Comparison of ENCODE assay signal across 31 cellular contexts in the genomic region with DNA sequence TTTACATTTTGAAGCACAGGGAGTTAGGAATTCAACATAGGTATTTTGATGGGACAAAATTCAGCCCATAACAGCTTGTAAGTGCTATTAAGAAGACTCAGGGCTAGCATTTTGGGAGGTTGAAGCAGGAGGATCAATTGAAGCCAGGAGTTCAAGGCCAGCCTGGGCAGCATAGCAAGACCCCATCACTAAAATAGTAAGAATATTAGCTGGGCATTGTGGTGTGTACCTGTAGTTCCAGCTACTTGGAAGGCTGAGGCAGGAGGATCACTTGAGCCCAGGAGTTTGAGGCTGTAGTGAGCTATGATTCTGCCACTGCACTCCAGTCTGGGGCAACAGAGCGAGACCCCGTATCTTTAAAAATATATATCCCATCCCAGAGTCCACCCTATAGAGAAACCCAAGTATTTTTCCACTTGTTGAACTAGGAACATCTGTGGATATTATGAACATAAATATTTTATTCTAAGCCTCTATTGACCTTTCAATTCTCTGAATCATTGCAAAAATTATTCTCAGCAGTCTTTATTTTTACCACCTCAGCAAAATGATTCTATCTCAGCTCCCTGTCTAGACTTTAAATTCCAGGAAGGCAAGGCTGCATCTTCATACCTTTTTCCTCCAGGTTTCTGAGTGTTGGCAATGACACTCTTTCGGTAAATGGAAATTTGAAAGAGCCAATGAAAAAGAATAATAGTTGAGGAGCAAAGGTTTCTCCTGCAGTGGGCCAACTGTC.
"Had no signal": no experiment of that assay in that cellular context is flagged by ENCODE, and none has a peak within 500 bp of the region (broad histone marks: within the 10 kb centered on the region; RNA-seq: fewer than 3 reads in every experiment).

No MANE protein-coding gene starts in this region.

- H3K27ac Mint-ChIP-seq: activated CD8-positive, alpha-beta T cell treated with anti-CD3 and anti-CD28 coated beads for 36 hours; activated naive CD4-positive, alpha-beta T cell treated with anti-CD3 and anti-CD28 coated beads, Interleukin-2, amount 50 U/mL, for 24 hours; activated naive CD8-positive, alpha-beta T cell treated with anti-CD3 and anti-CD28 coated beads, Interleukin-2, amount 50 U/mL, for 24 hours; activated T-helper 2 cell treated with anti-CD3 and anti-CD28 coated beads, Interferon-gamma antibody, Interleukin-2, Interleukin-4, amounts not matched to agents 10 μg/mL and 5 μg/mL and 100 μg/mL, durations not matched to agents 14 hours and 24 hours and 36 hours; dendritic cell treated with granulocyte-macrophage colony-stimulating factor and Interleukin-4, amounts not matched to agents 40 ng/mL and 50 ng/mL, for 4 days; natural killer cell treated with Interleukin-12 subunit alpha and Interleukin-12 subunit beta and Interleukin-15 and Interleukin-18, amount 100 ng/mL, for 72 hours; progenitor cell of endocrine pancreas; stimulated activated effector memory CD8-positive, alpha-beta T cell treated with anti-CD3 and anti-CD28 coated beads, Interleukin-12 subunit alpha, Interleukin-12 subunit beta, amount 100 ng/mL, for 72 hours; stimulated activated naive CD8-positive, alpha-beta T cell treated with anti-CD3 and anti-CD28 coated beads, Interleukin-15, Interleukin-2, amounts not matched to agents 100 ng/mL and 50 ng/mL, for 24 hours; T-helper 17 cell; type B pancreatic cell had no signal

- H3K4me1 Mint-ChIP-seq: activated naive CD4-positive, alpha-beta T cell treated with anti-CD3 and anti-CD28 coated beads, Interleukin-2, amount 50 U/mL, for 24 hours; activated naive CD8-positive, alpha-beta T cell treated with anti-CD3 and anti-CD28 coated beads, Interleukin-2, amount 50 U/mL, for 24 hours; stimulated activated effector memory CD8-positive, alpha-beta T cell treated with anti-CD3 and anti-CD28 coated beads, Interleukin-12 subunit alpha, Interleukin-12 subunit beta, amount 100 ng/mL, for 72 hours; T-helper 17 cell had no signal

- H3K36me3 Mint-ChIP-seq: activated naive CD4-positive, alpha-beta T cell treated with anti-CD3 and anti-CD28 coated beads, Interleukin-2, amount 50 U/mL, for 24 hours; natural killer cell treated with Interleukin-12 subunit alpha and Interleukin-12 subunit beta and Interleukin-15 and Interleukin-18, amount 100 ng/mL, for 72 hours; stimulated activated effector memory CD8-positive, alpha-beta T cell treated with anti-CD3 and anti-CD28 coated beads, Interleukin-12 subunit alpha, Interleukin-12 subunit beta, amount 100 ng/mL, for 72 hours had no signal

- H3K27me3 ChIP-seq: heart left ventricle, left lung, ovary, uterus had no signal

- H3K4me3 ChIP-seq: heart left ventricle, left lung, lower lobe of right lung, mucosa of descending colon, ovary, skin epidermis, thoracic aorta, uterus had no signal

- DNase-seq: activated CD4-positive, alpha-beta T cell treated with anti-CD3 and anti-CD28 coated beads for 1 hour; activated CD4-positive, alpha-beta T cell treated with anti-CD3 and anti-CD28 coated beads, Interleukin-2, amount 50 U/mL, for 1 hour; activated CD8-positive, alpha-beta T cell treated with anti-CD3 and anti-CD28 coated beads for 36 hours; activated naive CD8-positive, alpha-beta T cell treated with anti-CD3 and anti-CD28 coated beads, Interleukin-2, amount 50 U/mL, for 24 hours; activated T-cell treated with anti-CD3 and anti-CD28 coated beads, Interleukin-2, amount 50 U/mL, for 48 hours; amygdala; central memory CD4-positive, alpha-beta T cell; effector CD4-positive, alpha-beta T cell; erythroblast; heart left ventricle; hypothalamus; left lung; lower lobe of right lung; mesendoderm; mucosa of descending colon; stimulated activated CD4-positive, alpha-beta T cell treated with anti-CD3 and anti-CD28 coated beads, Interleukin-4, amount 100 ng/mL, for 24 hours; T-helper 17 cell; T1000; uterus had no signal

- ATAC-seq: activated CD8-positive, alpha-beta T cell treated with anti-CD3 and anti-CD28 coated beads for 36 hours; activated naive CD8-positive, alpha-beta T cell treated with anti-CD3 and anti-CD28 coated beads, Interleukin-2, amount 50 U/mL, for 24 hours; heart left ventricle; left lung; lower lobe of right lung; mucosa of descending colon; natural killer cell treated with Interleukin-12 subunit alpha and Interleukin-12 subunit beta and Interleukin-15 and Interleukin-18, amount 100 ng/mL, for 72 hours; sciatic nerve; stimulated activated effector memory CD8-positive, alpha-beta T cell treated with anti-CD3 and anti-CD28 coated beads, Interleukin-12 subunit alpha, Interleukin-12 subunit beta, amount 100 ng/mL, for 72 hours; T-helper 17 cell had no signal

- H3K4me1 ChIP-seq: lower lobe of right lung had no signal

- H3K9me3 ChIP-seq: ovary, thoracic aorta, uterus had no signal

- H3K4me3 Mint-ChIP-seq: activated CD8-positive, alpha-beta T cell treated with anti-CD3 and anti-CD28 coated beads for 36 hours; activated naive CD4-positive, alpha-beta T cell treated with anti-CD3 and anti-CD28 coated beads, Interleukin-2, amount 50 U/mL, for 24 hours; activated naive CD8-positive, alpha-beta T cell treated with anti-CD3 and anti-CD28 coated beads, Interleukin-2, amount 50 U/mL, for 24 hours; dendritic cell treated with granulocyte-macrophage colony-stimulating factor and Interleukin-4, amounts not matched to agents 40 ng/mL and 50 ng/mL, for 4 days; natural killer cell treated with Interleukin-12 subunit alpha and Interleukin-12 subunit beta and Interleukin-15 and Interleukin-18, amount 100 ng/mL, for 72 hours; stimulated activated effector memory CD8-positive, alpha-beta T cell treated with anti-CD3 and anti-CD28 coated beads, Interleukin-12 subunit alpha, Interleukin-12 subunit beta, amount 100 ng/mL, for 72 hours; stimulated activated naive CD8-positive, alpha-beta T cell treated with anti-CD3 and anti-CD28 coated beads, Interleukin-15, Interleukin-2, amounts not matched to agents 100 ng/mL and 50 ng/mL, for 24 hours; T-helper 17 cell; type B pancreatic cell had no signal

- H3K27ac ChIP-seq: left lung, lower lobe of right lung, ovary, skin epidermis, thoracic aorta had no signal

- H3K36me3 ChIP-seq: heart left ventricle, left lung, lower lobe of right lung, ovary, thoracic aorta, uterus had no signal

- H3K27me3 Mint-ChIP-seq: activated CD8-positive, alpha-beta T cell treated with anti-CD3 and anti-CD28 coated beads for 36 hours; activated naive CD4-positive, alpha-beta T cell treated with anti-CD3 and anti-CD28 coated beads, Interleukin-2, amount 50 U/mL, for 24 hours; activated naive CD8-positive, alpha-beta T cell treated with anti-CD3 and anti-CD28 coated beads, Interleukin-2, amount 50 U/mL, for 24 hours; dendritic cell treated with granulocyte-macrophage colony-stimulating factor and Interleukin-4, amounts not matched to agents 40 ng/mL and 50 ng/mL, for 4 days; natural killer cell treated with Interleukin-12 subunit alpha and Interleukin-12 subunit beta and Interleukin-15 and Interleukin-18, amount 100 ng/mL, for 72 hours; progenitor cell of endocrine pancreas; stimulated activated naive CD8-positive, alpha-beta T cell treated with anti-CD3 and anti-CD28 coated beads, Interleukin-15, Interleukin-2, amounts not matched to agents 100 ng/mL and 50 ng/mL, for 24 hours; T-helper 17 cell; type B pancreatic cell had no signal
